ENCODE assay signal across 9 cellular contexts in the genomic region with DNA sequence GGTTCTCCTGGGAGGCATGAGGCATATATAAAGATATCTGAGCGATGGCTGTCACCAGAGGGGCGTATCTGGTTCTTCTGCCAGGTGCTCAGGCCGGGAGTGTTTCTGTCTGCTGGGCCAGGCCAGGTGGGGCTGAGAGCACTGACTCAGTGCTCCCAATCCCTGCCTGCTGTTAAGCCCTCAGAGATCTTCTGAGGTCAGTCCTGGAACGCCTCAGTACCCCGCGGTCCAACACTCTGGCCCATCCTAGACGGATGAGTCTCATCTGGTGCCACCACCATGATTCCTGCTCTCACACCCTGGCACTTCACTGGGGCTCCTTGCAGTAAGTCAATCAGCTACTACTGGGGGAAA. TPM values are rescaled to one million over a fixed set of nuclear protein-coding genes. Genes with fewer than 3 reads are reported as not detected.
A peak's percentile ranks its signal among the peaks of the same experiment; 100 is the strongest.
DNase-seq lines count a peak whose midpoint lies in the region; ATAC-seq, FAIRE-seq and TF ChIP-seq lines count a peak whose summit lies in the region.
"Had no signal": no experiment of that assay in that cellular context is flagged by ENCODE, and none has a peak within 500 bp of the region (broad histone marks: within the 10 kb centered on the region; RNA-seq: fewer than 3 reads in every experiment).

No MANE protein-coding gene starts in this region.

- H3K36me3 Mint-ChIP-seq in activated naive CD8-positive, alpha-beta T cell treated with anti-CD3 and anti-CD28 coated beads, Interleukin-2, amount 10 ng/mL, durations not matched to agents 7 days and 5 days = no peaks in the 10 kb centered on the region
- H3K36me3 Mint-ChIP-seq in neural crest cell (ENCODE audit: low read depth) = no peaks in the 10 kb centered on the region
- H3K36me3 Mint-ChIP-seq: IgD-negative memory B cell had no signal

- ATAC-seq in GM18502 (IDR thresholded peaks at IDR 0.05; ENCODE audit: poor library complexity, unreplicated experiment) (peak; percentile 15), HG02973 (IDR thresholded peaks at IDR 0.05; ENCODE audit: unreplicated experiment) (peak; percentile 15)
- peak; percentile 2 for ATAC-seq in activated naive CD8-positive, alpha-beta T cell treated with anti-CD3 and anti-CD28 coated beads, Interleukin-2, amount 10 ng/mL, durations not matched to agents 7 days and 5 days (ENCODE audit: low read depth)

- peaks cover 20% of the 10 kb centered on the region for H3K4me1 Mint-ChIP-seq in activated naive CD8-positive, alpha-beta T cell treated with anti-CD3 and anti-CD28 coated beads, Interleukin-2, amount 10 ng/mL, durations not matched to agents 7 days and 5 days
- H3K4me1 Mint-ChIP-seq in neural crest cell = peaks cover 28% of the 10 kb centered on the region

- no peak for FAIRE-seq in D721Med (lab: Jason Lieb, UNC)

- peak overlapping the region; percentile 31 for H3K4me3 Mint-ChIP-seq in activated naive CD8-positive, alpha-beta T cell treated with anti-CD3 and anti-CD28 coated beads, Interleukin-2, amount 10 ng/mL, durations not matched to agents 7 days and 5 days
- peak overlapping the region; percentile 54 for H3K4me3 Mint-ChIP-seq in neural crest cell

- TF ChIP-seq CTCF in neural crest cell (conservative IDR thresholded peaks at IDR 0.05) (no peak), D721Med (IDR thresholded peaks at IDR 0.05; ENCODE audit: insufficient read depth, missing control alignments) (no peak)

- H3K9me3 Mint-ChIP-seq in activated naive CD8-positive, alpha-beta T cell treated with anti-CD3 and anti-CD28 coated beads, Interleukin-2, amount 10 ng/mL, durations not matched to agents 7 days and 5 days = no peaks in the 10 kb centered on the region
- H3K9me3 Mint-ChIP-seq in neural crest cell = no peaks in the 10 kb centered on the region
- H3K9me3 Mint-ChIP-seq: IgD-negative memory B cell had no signal

- POLR2A ChIA-PET in activated naive CD8-positive, alpha-beta T cell treated with anti-CD3 and anti-CD28 coated beads, Interleukin-2, amount 10 ng/mL, durations not matched to agents 7 days and 5 days (lab: Charles Lee) = interaction anchor here (1.4 kb wide), 1 partner anchor 75 kb away, joined by 4 read pairs; a partner anchor contains a TSS

- H3K27ac Mint-ChIP-seq in activated naive CD8-positive, alpha-beta T cell treated with anti-CD3 and anti-CD28 coated beads, Interleukin-2, amount 10 ng/mL, durations not matched to agents 7 days and 5 days = peak overlapping the region; percentile 63
- no peak overlapping the region for H3K27ac Mint-ChIP-seq in neural crest cell (ENCODE audit: unreplicated experiment)

- H3K27me3 Mint-ChIP-seq in activated naive CD8-positive, alpha-beta T cell treated with anti-CD3 and anti-CD28 coated beads, Interleukin-2, amount 10 ng/mL, durations not matched to agents 7 days and 5 days = peaks cover 40% of the 10 kb centered on the region
- H3K27me3 Mint-ChIP-seq in neural crest cell (ENCODE audit: low read depth) = no peaks in the 10 kb centered on the region

- no peak for DNase-seq in activated naive CD8-positive, alpha-beta T cell treated with anti-CD3 and anti-CD28 coated beads, Interleukin-2, amount 10 ng/mL, durations not matched to agents 7 days and 5 days
- DNase-seq in neural crest cell (ENCODE audit: low read depth, low spot score) (no peak), GOT3 (lab: John Stamatoyannopoulos, UW) (no peak), D721Med (ENCODE audit: insufficient read length, low spot score) (no peak)
- no peak for DNase-seq in stimulated activated CD4-positive, alpha-beta T cell treated with anti-CD3 and anti-CD28 coated beads, Interleukin-2, amount 100 ng/mL, for 24 hours
- DNase-seq in stimulated activated CD8-positive, alpha-beta memory T cell treated with anti-CD3 and anti-CD28 coated beads, Interleukin-4, amount 100 ng/mL, for 48 hours = no peak

RNA-seq across cellular contexts. Expression of a gene that starts 7.5 kb away (rescaled TPM):
- 1 to 10 TPM; 1.1 to 1.9 TPM for total RNA-seq in activated naive CD8-positive, alpha-beta T cell treated with anti-CD3 and anti-CD28 coated beads, Interleukin-2, amount 10 ng/mL, durations not matched to agents 7 days and 5 days
- 25.1 TPM in 2 replicates for total RNA-seq in neural crest cell
